9 cellular contexts compared by ENCODE assay signal in genomic region chr4:98143001-98143899, GRCh38. TPM values are rescaled to one million over a fixed set of nuclear protein-coding genes. Genes with fewer than 3 reads are reported as not detected.
A peak's percentile ranks its signal among the peaks of the same experiment; 100 is the strongest.
DNase-seq lines count a peak whose midpoint lies in the region; ATAC-seq lines count a peak whose summit lies in the region.
"Had no signal": no experiment of that assay in that cellular context is flagged by ENCODE, and none has a peak within 500 bp of the region (broad histone marks: within the 10 kb centered on the region; RNA-seq: fewer than 3 reads in every experiment).

Gene STPG2, minus strand, starts transcription at chr4:98143476.

- H3K4me1 Mint-ChIP-seq in activated CD4-positive, alpha-beta T cell treated with anti-CD3 and anti-CD28 coated beads, Interleukin-2, amount 10 ng/mL, durations not matched to agents 7 days and 5 days = peaks cover 27% of the 10 kb centered on the region

- POLR2A ChIA-PET in activated CD4-positive, alpha-beta T cell treated with anti-CD3 and anti-CD28 coated beads, Interleukin-2, amount 10 ng/mL, durations not matched to agents 7 days and 5 days (lab: Charles Lee) = no interaction called here

- peak within 1 kb of the TSS; percentile 82 for H3K4me3 Mint-ChIP-seq in activated CD4-positive, alpha-beta T cell treated with anti-CD3 and anti-CD28 coated beads, Interleukin-2, amount 10 ng/mL, durations not matched to agents 7 days and 5 days

- peak within 1 kb of the TSS; percentile 94 for H3K27ac Mint-ChIP-seq in activated CD4-positive, alpha-beta T cell treated with anti-CD3 and anti-CD28 coated beads, Interleukin-2, amount 10 ng/mL, durations not matched to agents 7 days and 5 days

- DNase-seq in AML-193 (lab: John Stamatoyannopoulos, UW) (peak; percentile 90 to 92), NCI-H510A treated with DMSO at 0.1 percent for 48 hours (lab: John Stamatoyannopoulos, UW) (peak; percentile 79), dedifferentiated amniotic fluid mesenchymal stem cell (ENCODE audit: extremely low spot score) (peak; percentile 84), left lobe of liver (ENCODE audit: low spot score) (peak; percentile 96)
- DNase-seq in activated CD4-positive, alpha-beta T cell treated with anti-CD3 and anti-CD28 coated beads, Interleukin-2, amount 10 ng/mL, durations not matched to agents 7 days and 5 days = peak; percentile 93
- DNase-seq in stimulated activated CD4-positive, alpha-beta T cell treated with anti-CD3 and anti-CD28 coated beads, Interleukin-2, amount 100 ng/mL, for 24 hours = peak; percentile 93 to 94

- peaks cover 11% of the 10 kb centered on the region for H3K9me3 Mint-ChIP-seq in activated CD4-positive, alpha-beta T cell treated with anti-CD3 and anti-CD28 coated beads, Interleukin-2, amount 10 ng/mL, durations not matched to agents 7 days and 5 days

- peaks cover 17% of the 10 kb centered on the region for H3K36me3 Mint-ChIP-seq in activated CD4-positive, alpha-beta T cell treated with anti-CD3 and anti-CD28 coated beads, Interleukin-2, amount 10 ng/mL, durations not matched to agents 7 days and 5 days (ENCODE audit: low read depth)

- peaks cover 2% of the 10 kb centered on the region for H3K27me3 Mint-ChIP-seq in activated CD4-positive, alpha-beta T cell treated with anti-CD3 and anti-CD28 coated beads, Interleukin-2, amount 10 ng/mL, durations not matched to agents 7 days and 5 days

- ATAC-seq in GM19043 (IDR thresholded peaks at IDR 0.05; ENCODE audit: low read depth, unreplicated experiment) (peak; percentile 95), HG03378 (IDR thresholded peaks at IDR 0.05; ENCODE audit: unreplicated experiment) (peak; percentile 93), left lobe of liver (peak; percentile 100)

- CTCF ChIA-PET in activated CD4-positive, alpha-beta T cell treated with anti-CD3 and anti-CD28 coated beads, Interleukin-2, amount 10 ng/mL, durations not matched to agents 7 days and 5 days (lab: Charles Lee) = interaction anchor here (0.9 to 1.2 kb wide), 5 partner anchors 12 to 912 kb away, joined by 3 to 4 read pairs (median 3); partner anchors contain the start of gene METAP1

RNA-seq across cellular contexts. Expression of gene STPG2, which starts in this region (rescaled TPM):
- total RNA-seq in activated CD4-positive, alpha-beta T cell treated with anti-CD3 and anti-CD28 coated beads, Interleukin-2, amount 10 ng/mL, durations not matched to agents 7 days and 5 days = under 1 TPM in 1 of 2 experiments, not detected in 1; 0.12 TPM
- total RNA-seq in left lobe of liver = 0.38 TPM
- total RNA-seq: glomerular endothelial cell had no signal

Comparison
In these comparisons a context has a peak if more than half of its experiments do, and no peak if none do; other contexts are left out.
1. Peak in every context shown above with its lines: DNase-seq and ATAC-seq.
2. Peak in DNase-seq in activated CD4-positive, alpha-beta T cell treated with anti-CD3 and anti-CD28 coated beads, Interleukin-2, amount 10 ng/mL, durations not matched to agents 7 days and 5 days; RNA of the gene not detected or under 1 TPM.
3. Peak in DNase-seq and ATAC-seq in left lobe of liver; RNA of the gene not detected or under 1 TPM.